In the genomic region with DNA sequence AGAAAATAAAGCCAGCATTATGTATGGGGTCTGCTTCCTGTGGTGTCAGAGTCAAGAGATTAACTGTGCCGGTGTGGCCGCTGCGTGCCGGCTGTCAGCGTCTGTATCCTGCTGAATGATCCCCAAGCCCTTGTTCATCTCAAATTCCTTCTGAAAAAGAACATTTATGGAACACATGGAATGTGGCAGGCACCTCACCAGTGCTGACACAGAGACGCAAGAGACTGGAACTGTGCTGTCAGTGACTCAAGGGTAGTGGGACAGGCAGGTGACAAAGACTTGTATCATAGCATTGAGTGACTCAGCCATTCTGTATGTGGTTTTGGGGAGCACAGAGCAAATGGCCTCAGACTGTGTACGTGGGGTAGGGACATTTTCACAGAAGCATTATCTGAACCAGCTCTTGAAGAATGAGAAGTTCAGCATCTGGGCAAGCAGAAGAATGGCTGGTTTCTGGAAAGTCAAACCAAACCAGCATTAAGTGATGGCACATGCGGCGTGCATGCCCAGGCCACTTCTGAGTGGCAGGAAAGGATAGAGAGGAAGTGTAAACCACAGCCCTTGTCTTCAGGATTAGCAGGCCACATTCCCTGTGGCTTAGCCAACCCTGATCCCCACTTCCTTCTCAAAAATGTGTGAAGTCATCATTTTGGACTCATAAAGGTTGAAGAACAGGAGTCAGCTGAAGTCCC, we compare ENCODE assay signal across 8 cellular contexts.
A peak's percentile ranks its signal among the peaks of the same experiment; 100 is the strongest.
DNase-seq lines count a peak whose midpoint lies in the region; FAIRE-seq and TF ChIP-seq lines count a peak whose summit lies in the region.

No MANE protein-coding gene starts in this region.

- FAIRE-seq in D721Med (lab: Jason Lieb, UNC): no peak

- no peak for TF ChIP-seq CTCF in D721Med (IDR thresholded peaks at IDR 0.05; ENCODE audit: insufficient read depth, missing control alignments)

- DNase-seq in activated CD4-positive, alpha-beta T cell treated with anti-CD3 and anti-CD28 coated beads for 48 hours: peak; percentile 46
- no peak for DNase-seq in activated CD4-positive, alpha-beta T cell treated with anti-CD3 and anti-CD28 coated beads, Interleukin-2, amount 50 U/mL, for 1 hour
- peak; percentile 96 for DNase-seq in MV-4-11 (lab: John Stamatoyannopoulos, UW)
- DNase-seq in ecto neural progenitor cell (ENCODE audit: low spot score): peak; percentile 60
- peak; percentile 4 to 8 for DNase-seq in stimulated activated CD4-positive, alpha-beta T cell treated with anti-CD3 and anti-CD28 coated beads, Interleukin-4, amount 100 ng/mL, for 48 hours (ENCODE audit: low read depth in 2 of 2)
- DNase-seq in central memory CD4-positive, alpha-beta T cell: no peak
- DNase-seq in RPMI8226: no peak
- DNase-seq in D721Med (ENCODE audit: insufficient read length, low spot score): no peak

Comparison
In these comparisons a context has a peak if more than half of its experiments do, and no peak if none do; other contexts are left out.
1. DNase-seq: peak in activated CD4-positive, alpha-beta T cell treated with anti-CD3 and anti-CD28 coated beads for 48 hours (single experiment), MV-4-11 (single experiment), ecto neural progenitor cell (single experiment) and stimulated activated CD4-positive, alpha-beta T cell treated with anti-CD3 and anti-CD28 coated beads, Interleukin-4, amount 100 ng/mL, for 48 hours (2 of 2); none in activated CD4-positive, alpha-beta T cell treated with anti-CD3 and anti-CD28 coated beads, Interleukin-2, amount 50 U/mL, for 1 hour (single experiment), central memory CD4-positive, alpha-beta T cell (single experiment), RPMI8226 (single experiment) and D721Med (single experiment).